In genomic region chr15:62469874-62470688, GRCh38 we compare ENCODE assay signal across 1 cellular context.
TF ChIP-seq lines count a peak whose summit lies in the region.

No MANE protein-coding gene starts in this region.

TF ChIP-seq in GM23338, 12 proteins besides CTCF, POLR2A, EP300 and RAD21 (continued from another document):
- TF ChIP-seq, protein P1, sequence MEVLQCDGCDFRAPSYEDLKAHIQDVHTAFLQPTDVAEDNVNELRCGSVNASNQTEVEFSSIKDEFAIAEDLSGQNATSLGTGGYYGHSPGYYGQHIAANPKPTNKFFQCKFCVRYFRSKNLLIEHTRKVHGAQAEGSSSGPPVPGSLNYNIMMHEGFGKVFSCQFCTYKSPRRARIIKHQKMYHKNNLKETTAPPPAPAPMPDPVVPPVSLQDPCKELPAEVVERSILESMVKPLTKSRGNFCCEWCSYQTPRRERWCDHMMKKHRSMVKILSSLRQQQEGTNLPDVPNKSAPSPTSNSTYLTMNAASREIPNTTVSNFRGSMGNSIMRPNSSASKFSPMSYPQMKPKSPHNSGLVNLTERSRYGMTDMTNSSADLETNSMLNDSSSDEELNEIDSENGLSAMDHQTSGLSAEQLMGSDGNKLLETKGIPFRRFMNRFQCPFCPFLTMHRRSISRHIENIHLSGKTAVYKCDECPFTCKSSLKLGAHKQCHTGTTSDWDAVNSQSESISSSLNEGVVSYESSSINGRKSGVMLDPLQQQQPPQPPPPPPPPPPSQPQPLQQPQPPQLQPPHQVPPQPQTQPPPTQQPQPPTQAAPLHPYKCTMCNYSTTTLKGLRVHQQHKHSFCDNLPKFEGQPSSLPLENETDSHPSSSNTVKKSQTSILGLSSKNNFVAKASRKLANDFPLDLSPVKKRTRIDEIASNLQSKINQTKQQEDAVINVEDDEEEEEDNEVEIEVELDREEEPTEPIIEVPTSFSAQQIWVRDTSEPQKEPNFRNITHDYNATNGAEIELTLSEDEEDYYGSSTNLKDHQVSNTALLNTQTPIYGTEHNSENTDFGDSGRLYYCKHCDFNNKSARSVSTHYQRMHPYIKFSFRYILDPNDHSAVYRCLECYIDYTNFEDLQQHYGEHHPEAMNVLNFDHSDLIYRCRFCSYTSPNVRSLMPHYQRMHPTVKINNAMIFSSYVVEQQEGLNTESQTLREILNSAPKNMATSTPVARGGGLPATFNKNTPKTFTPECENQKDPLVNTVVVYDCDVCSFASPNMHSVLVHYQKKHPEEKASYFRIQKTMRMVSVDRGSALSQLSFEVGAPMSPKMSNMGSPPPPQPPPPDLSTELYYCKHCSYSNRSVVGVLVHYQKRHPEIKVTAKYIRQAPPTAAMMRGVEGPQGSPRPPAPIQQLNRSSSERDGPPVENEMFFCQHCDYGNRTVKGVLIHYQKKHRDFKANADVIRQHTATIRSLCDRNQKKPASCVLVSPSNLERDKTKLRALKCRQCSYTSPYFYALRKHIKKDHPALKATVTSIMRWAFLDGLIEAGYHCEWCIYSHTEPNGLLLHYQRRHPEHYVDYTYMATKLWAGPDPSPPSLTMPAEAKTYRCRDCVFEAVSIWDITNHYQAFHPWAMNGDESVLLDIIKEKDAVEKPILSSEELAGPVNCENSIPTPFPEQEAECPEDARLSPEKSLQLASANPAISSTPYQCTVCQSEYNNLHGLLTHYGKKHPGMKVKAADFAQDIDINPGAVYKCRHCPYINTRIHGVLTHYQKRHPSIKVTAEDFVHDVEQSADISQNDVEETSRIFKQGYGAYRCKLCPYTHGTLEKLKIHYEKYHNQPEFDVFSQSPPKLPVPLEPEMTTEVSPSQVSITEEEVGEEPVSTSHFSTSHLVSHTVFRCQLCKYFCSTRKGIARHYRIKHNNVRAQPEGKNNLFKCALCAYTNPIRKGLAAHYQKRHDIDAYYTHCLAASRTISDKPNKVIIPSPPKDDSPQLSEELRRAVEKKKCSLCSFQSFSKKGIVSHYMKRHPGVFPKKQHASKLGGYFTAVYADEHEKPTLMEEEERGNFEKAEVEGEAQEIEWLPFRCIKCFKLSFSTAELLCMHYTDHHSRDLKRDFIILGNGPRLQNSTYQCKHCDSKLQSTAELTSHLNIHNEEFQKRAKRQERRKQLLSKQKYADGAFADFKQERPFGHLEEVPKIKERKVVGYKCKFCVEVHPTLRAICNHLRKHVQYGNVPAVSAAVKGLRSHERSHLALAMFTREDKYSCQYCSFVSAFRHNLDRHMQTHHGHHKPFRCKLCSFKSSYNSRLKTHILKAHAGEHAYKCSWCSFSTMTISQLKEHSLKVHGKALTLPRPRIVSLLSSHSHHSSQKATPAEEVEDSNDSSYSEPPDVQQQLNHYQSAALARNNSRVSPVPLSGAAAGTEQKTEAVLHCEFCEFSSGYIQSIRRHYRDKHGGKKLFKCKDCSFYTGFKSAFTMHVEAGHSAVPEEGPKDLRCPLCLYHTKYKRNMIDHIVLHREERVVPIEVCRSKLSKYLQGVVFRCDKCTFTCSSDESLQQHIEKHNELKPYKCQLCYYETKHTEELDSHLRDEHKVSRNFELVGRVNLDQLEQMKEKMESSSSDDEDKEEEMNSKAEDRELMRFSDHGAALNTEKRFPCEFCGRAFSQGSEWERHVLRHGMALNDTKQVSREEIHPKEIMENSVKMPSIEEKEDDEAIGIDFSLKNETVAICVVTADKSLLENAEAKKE (CRISPR knock-in tag; IDR thresholded peaks at IDR 0.05): no peak
- TF ChIP-seq ZNF331 (CRISPR knock-in tag; IDR thresholded peaks at IDR 0.05; ENCODE audit: low read depth): no peak
- TF ChIP-seq POLR2AphosphoS5 (IDR thresholded peaks at IDR 0.05; ENCODE audit: low read depth): no peak
- TF ChIP-seq, protein P2, sequence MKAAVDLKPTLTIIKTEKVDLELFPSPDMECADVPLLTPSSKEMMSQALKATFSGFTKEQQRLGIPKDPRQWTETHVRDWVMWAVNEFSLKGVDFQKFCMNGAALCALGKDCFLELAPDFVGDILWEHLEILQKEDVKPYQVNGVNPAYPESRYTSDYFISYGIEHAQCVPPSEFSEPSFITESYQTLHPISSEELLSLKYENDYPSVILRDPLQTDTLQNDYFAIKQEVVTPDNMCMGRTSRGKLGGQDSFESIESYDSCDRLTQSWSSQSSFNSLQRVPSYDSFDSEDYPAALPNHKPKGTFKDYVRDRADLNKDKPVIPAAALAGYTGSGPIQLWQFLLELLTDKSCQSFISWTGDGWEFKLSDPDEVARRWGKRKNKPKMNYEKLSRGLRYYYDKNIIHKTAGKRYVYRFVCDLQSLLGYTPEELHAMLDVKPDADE (IDR thresholded peaks at IDR 0.05): no peak
- no peak for TF ChIP-seq REST (IDR thresholded peaks at IDR 0.05; ENCODE audit: unreplicated experiment)
